In genomic region chr3:134665243-134665642, GRCh38 we compare ENCODE assay signal across 24 cellular contexts. TPM values are rescaled to one million over a fixed set of nuclear protein-coding genes. Genes with fewer than 3 reads are reported as not detected.
"Had no signal": no experiment of that assay in that cellular context is flagged by ENCODE, and none has a peak within 500 bp of the region (broad histone marks: within the 10 kb centered on the region; RNA-seq: fewer than 3 reads in every experiment).

No MANE protein-coding gene starts in this region.

- ATAC-seq: naive thymus-derived CD8-positive, alpha-beta T cell; stimulated activated memory B cell treated with anti-CD40 and anti-IgM and Interleukin-4, amounts not matched to agents 10 μg/mL and 1 μg/mL and 100 μg/mL, for 72 hours had no signal

- H3K9me3 Mint-ChIP-seq: activated T-helper 1 cell treated with anti-CD3 and anti-CD28 coated beads, Interleukin-12 subunit alpha, Interleukin-12 subunit beta, Interleukin-2, Interleukin-4 antibody, amounts not matched to agents 30 ng/mL and 10 ng/mL and 1 ng/mL, durations not matched to agents 14 hours and 24 hours and 36 hours had no signal

- H3K4me1 ChIP-seq: colonic mucosa, testis, upper lobe of left lung had no signal

- H3K4me3 Mint-ChIP-seq: activated naive CD8-positive, alpha-beta T cell treated with anti-CD3 and anti-CD28 coated beads for 36 hours; activated T-helper 1 cell treated with anti-CD3 and anti-CD28 coated beads, Interleukin-12 subunit alpha, Interleukin-12 subunit beta, Interleukin-2, Interleukin-4 antibody, amounts not matched to agents 30 ng/mL and 10 ng/mL and 1 ng/mL, durations not matched to agents 14 hours and 24 hours and 36 hours; naive thymus-derived CD8-positive, alpha-beta T cell; stimulated activated memory B cell treated with anti-CD40 and anti-IgM and Interleukin-4, amounts not matched to agents 10 μg/mL and 1 μg/mL and 100 μg/mL, for 72 hours had no signal

- DNase-seq: activated CD4-positive, alpha-beta T cell treated with anti-CD3 and anti-CD28 coated beads, Interleukin-2, amount 50 U/mL, for 48 hours; activated gamma-delta T cell treated with Interleukin-2 at 50 U/mL for 16 hours; activated naive CD8-positive, alpha-beta T cell treated with anti-CD3 and anti-CD28 coated beads for 36 hours; activated T-cell treated with anti-CD3 and anti-CD28 coated beads for 4 hours; amniotic stem cell; colonic mucosa; erythroblast; foreskin melanocyte; glutamatergic neuron; kidney; mesendoderm; naive thymus-derived CD8-positive, alpha-beta T cell; ovary; sigmoid colon; stimulated activated CD4-positive, alpha-beta T cell treated with anti-CD3 and anti-CD28 coated beads, Interleukin-4, amount 100 ng/mL, for 4 hours; T-helper 2 cell; testis had no signal

- H3K36me3 Mint-ChIP-seq: activated naive CD8-positive, alpha-beta T cell treated with anti-CD3 and anti-CD28 coated beads for 36 hours had no signal

- H3K27me3 Mint-ChIP-seq: activated naive CD8-positive, alpha-beta T cell treated with anti-CD3 and anti-CD28 coated beads for 36 hours had no signal

- H3K27me3 ChIP-seq: colonic mucosa, ovary, sigmoid colon, testis, upper lobe of left lung had no signal

- H3K27ac Mint-ChIP-seq: activated naive CD8-positive, alpha-beta T cell treated with anti-CD3 and anti-CD28 coated beads for 36 hours; activated T-helper 1 cell treated with anti-CD3 and anti-CD28 coated beads, Interleukin-12 subunit alpha, Interleukin-12 subunit beta, Interleukin-2, Interleukin-4 antibody, amounts not matched to agents 30 ng/mL and 10 ng/mL and 1 ng/mL, durations not matched to agents 14 hours and 24 hours and 36 hours; naive thymus-derived CD8-positive, alpha-beta T cell; stimulated activated memory B cell treated with anti-CD40 and anti-IgM and Interleukin-4, amounts not matched to agents 10 μg/mL and 1 μg/mL and 100 μg/mL, for 72 hours had no signal

- H3K27ac ChIP-seq: cardiac muscle cell, colonic mucosa, ovary, psoas muscle, sigmoid colon, testis, upper lobe of left lung, VCaP had no signal

- H3K36me3 ChIP-seq: cardiac muscle cell, colonic mucosa, ovary, sigmoid colon, upper lobe of left lung had no signal

- H3K4me3 ChIP-seq: cardiac muscle cell, colonic mucosa, ovary, psoas muscle, sigmoid colon, testis, upper lobe of left lung had no signal

- H3K4me1 Mint-ChIP-seq: activated naive CD8-positive, alpha-beta T cell treated with anti-CD3 and anti-CD28 coated beads for 36 hours; stimulated activated memory B cell treated with anti-CD40 and anti-IgM and Interleukin-4, amounts not matched to agents 10 μg/mL and 1 μg/mL and 100 μg/mL, for 72 hours had no signal

RNA-seq across cellular contexts. Expression of gene KY, which starts 14.4 kb away (rescaled TPM):
- total RNA-seq: activated naive CD8-positive, alpha-beta T cell treated with anti-CD3 and anti-CD28 coated beads for 36 hours; activated T-helper 1 cell treated with anti-CD3 and anti-CD28 coated beads, Interleukin-12 subunit alpha, Interleukin-12 subunit beta, Interleukin-2, Interleukin-4 antibody, amounts not matched to agents 30 ng/mL and 10 ng/mL and 1 ng/mL, durations not matched to agents 14 hours and 24 hours and 36 hours; naive thymus-derived CD8-positive, alpha-beta T cell had no signal
- polyA plus RNA-seq: liver; naive thymus-derived CD8-positive, alpha-beta T cell had no signal
